Comparison of ENCODE assay signal across 3 cellular contexts in the genomic region with DNA sequence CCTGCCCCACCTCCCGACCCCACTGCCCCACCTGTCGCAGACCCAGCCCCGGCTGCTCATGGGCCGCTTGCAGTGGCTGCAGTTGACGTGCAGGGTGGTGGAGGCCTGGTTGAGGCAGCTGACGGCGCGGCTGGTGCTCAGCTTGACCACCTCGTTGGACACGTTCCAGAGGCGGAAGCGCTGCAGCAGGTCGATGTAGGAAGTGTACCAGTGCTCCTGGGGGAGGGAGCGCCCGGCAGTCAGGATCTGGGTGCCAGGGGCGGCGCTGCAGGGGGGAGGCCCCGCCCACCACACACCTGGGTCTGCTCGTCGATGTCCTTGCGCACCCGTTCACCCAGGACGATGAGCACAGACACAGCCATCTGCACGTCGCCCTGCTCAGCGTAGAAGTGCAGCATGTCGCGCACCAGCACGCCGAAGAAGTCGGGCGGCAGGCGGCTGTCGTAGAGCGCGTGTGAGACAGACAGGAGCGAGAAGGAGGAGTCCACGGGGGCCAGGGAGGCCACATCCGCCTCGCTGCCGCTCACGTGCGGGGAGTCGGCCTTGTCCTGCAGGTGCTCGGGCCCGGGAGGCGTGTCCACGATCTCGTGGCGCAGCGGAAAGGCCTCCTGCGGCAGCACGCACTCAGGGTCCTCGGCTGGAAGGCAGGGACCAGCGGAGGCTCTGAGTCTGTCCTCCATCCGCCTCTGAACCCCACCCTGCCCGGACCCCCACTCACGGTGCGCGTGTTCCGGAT.
TF ChIP-seq lines count a peak whose summit lies in the region.

No MANE protein-coding gene starts in this region.

TF ChIP-seq in SK-N-SH, 30 proteins besides CTCF, POLR2A, EP300 and RAD21:
- TF ChIP-seq TCF12 (IDR thresholded peaks at IDR 0.05) (no peak), RFX5 (IDR thresholded peaks at IDR 0.05; ENCODE audit: low read length) (no peak), FOXM1 (IDR thresholded peaks at IDR 0.05; ENCODE audit: low read depth) (no peak), MEF2A (IDR thresholded peaks at IDR 0.05; ENCODE audit: borderline replicate concordance, low read depth) (no peak), MXI1 (IDR thresholded peaks at IDR 0.05; ENCODE audit: low read depth, low read length) (no peak), CHD2 (IDR thresholded peaks at IDR 0.05; ENCODE audit: low read length, partially characterized antibody) (no peak), NRF1 (IDR thresholded peaks at IDR 0.05; ENCODE audit: low read depth, low read length) (no peak), ELF1 (IDR thresholded peaks at IDR 0.05) (no peak), RCOR1 (IDR thresholded peaks at IDR 0.05; ENCODE audit: low read length) (no peak), SIN3A (IDR thresholded peaks at IDR 0.05; ENCODE audit: borderline replicate concordance, low read depth, low read length) (no peak), FOSL2 (IDR thresholded peaks at IDR 0.05; ENCODE audit: borderline replicate concordance, low read depth) (no peak), TEAD4 (IDR thresholded peaks at IDR 0.05; ENCODE audit: borderline replicate concordance, insufficient read depth) (no peak)
- TF ChIP-seq, protein P1, sequence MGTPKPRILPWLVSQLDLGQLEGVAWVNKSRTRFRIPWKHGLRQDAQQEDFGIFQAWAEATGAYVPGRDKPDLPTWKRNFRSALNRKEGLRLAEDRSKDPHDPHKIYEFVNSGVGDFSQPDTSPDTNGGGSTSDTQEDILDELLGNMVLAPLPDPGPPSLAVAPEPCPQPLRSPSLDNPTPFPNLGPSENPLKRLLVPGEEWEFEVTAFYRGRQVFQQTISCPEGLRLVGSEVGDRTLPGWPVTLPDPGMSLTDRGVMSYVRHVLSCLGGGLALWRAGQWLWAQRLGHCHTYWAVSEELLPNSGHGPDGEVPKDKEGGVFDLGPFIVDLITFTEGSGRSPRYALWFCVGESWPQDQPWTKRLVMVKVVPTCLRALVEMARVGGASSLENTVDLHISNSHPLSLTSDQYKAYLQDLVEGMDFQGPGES (IDR thresholded peaks at IDR 0.05; ENCODE audit: low read depth, low read length) = no peak
TF ChIP-seq in SK-N-SH: peak in this region for 0.

TF ChIP-seq in SK-N-SH treated with all-trans-retinoic acid at 6 μM for 48 hours, 23 proteins besides CTCF, POLR2A, EP300 and RAD21:
- no peak for TF ChIP-seq ZNF8 (CRISPR knock-in tag; IDR thresholded peaks at IDR 0.05)
- TF ChIP-seq GLIS3 (CRISPR knock-in tag; IDR thresholded peaks at IDR 0.05) = no peak
- no peak for TF ChIP-seq OSR1 (CRISPR knock-in tag; IDR thresholded peaks at IDR 0.05)
- no peak for TF ChIP-seq PPARA (CRISPR knock-in tag; IDR thresholded peaks at IDR 0.05; ENCODE audit: borderline replicate concordance)
- no peak for TF ChIP-seq SNAI2 (CRISPR knock-in tag; IDR thresholded peaks at IDR 0.05)
- TF ChIP-seq, protein P2, sequence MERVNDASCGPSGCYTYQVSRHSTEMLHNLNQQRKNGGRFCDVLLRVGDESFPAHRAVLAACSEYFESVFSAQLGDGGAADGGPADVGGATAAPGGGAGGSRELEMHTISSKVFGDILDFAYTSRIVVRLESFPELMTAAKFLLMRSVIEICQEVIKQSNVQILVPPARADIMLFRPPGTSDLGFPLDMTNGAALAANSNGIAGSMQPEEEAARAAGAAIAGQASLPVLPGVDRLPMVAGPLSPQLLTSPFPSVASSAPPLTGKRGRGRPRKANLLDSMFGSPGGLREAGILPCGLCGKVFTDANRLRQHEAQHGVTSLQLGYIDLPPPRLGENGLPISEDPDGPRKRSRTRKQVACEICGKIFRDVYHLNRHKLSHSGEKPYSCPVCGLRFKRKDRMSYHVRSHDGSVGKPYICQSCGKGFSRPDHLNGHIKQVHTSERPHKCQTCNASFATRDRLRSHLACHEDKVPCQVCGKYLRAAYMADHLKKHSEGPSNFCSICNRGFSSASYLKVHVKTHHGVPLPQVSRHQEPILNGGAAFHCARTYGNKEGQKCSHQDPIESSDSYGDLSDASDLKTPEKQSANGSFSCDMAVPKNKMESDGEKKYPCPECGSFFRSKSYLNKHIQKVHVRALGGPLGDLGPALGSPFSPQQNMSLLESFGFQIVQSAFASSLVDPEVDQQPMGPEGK (CRISPR knock-in tag; IDR thresholded peaks at IDR 0.05; ENCODE audit: borderline replicate concordance) = no peak
- no peak for TF ChIP-seq RARB (CRISPR knock-in tag; IDR thresholded peaks at IDR 0.05)
- TF ChIP-seq ZNF565 (CRISPR knock-in tag; conservative IDR thresholded peaks at IDR 0.05; ENCODE audit: low read depth) = no peak
- no peak for TF ChIP-seq ISL1 (CRISPR knock-in tag; IDR thresholded peaks at IDR 0.05)
- no peak for TF ChIP-seq ARNTL (CRISPR knock-in tag; IDR thresholded peaks at IDR 0.05; ENCODE audit: borderline replicate concordance, low read depth)
- no peak for TF ChIP-seq ESRRG (CRISPR knock-in tag; IDR thresholded peaks at IDR 0.05)

TF ChIP-seq in H1, 55 proteins besides CTCF, POLR2A, EP300 and RAD21:
- TF ChIP-seq TEAD4 (IDR thresholded peaks at IDR 0.05; ENCODE audit: low read depth, low read length) (no peak), RXRA (IDR thresholded peaks at IDR 0.05; ENCODE audit: insufficient read depth, low read depth, low read length) (no peak), ASH2L (IDR thresholded peaks at IDR 0.05; ENCODE audit: low read length) (no peak), FOSL1 (IDR thresholded peaks at IDR 0.05; ENCODE audit: insufficient read depth, low read depth, low read length) (no peak), RBBP5 (IDR thresholded peaks at IDR 0.05; ENCODE audit: borderline replicate concordance, low read depth, low read length) (no peak), HDAC6 (IDR thresholded peaks at IDR 0.05; ENCODE audit: low read depth, low read length) (no peak), ZNF274 (IDR thresholded peaks at IDR 0.05; ENCODE audit: borderline replicate concordance, extremely low read depth, low read length) (no peak), KDM5A (IDR thresholded peaks at IDR 0.05; ENCODE audit: low read length) (no peak), JUN (IDR thresholded peaks at IDR 0.05; ENCODE audit: low read depth, low read length) (no peak), BRCA1 (IDR thresholded peaks at IDR 0.05; ENCODE audit: low read depth, low read length) (no peak)
- TF ChIP-seq, protein P3, sequence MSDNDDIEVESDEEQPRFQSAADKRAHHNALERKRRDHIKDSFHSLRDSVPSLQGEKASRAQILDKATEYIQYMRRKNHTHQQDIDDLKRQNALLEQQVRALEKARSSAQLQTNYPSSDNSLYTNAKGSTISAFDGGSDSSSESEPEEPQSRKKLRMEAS (IDR thresholded peaks at IDR 0.05) = no peak
